In genomic region chr16:10529895-10530669, GRCh38 we compare ENCODE assay signal across 21 cellular contexts. TPM values are rescaled to one million over a fixed set of nuclear protein-coding genes. Genes with fewer than 3 reads are reported as not detected.
"Had no signal": no experiment of that assay in that cellular context is flagged by ENCODE, and none has a peak within 500 bp of the region (broad histone marks: within the 10 kb centered on the region; RNA-seq: fewer than 3 reads in every experiment).

No MANE protein-coding gene starts in this region.

- H3K4me1 ChIP-seq: gastroesophageal sphincter, pancreas, prostate gland had no signal

- DNase-seq: activated CD4-positive, alpha-beta memory T cell treated with anti-CD3 and anti-CD28 coated beads for 36 hours; activated CD4-positive, alpha-beta T cell treated with anti-CD3 and anti-CD28 coated beads, Interleukin-2, amount 10 ng/mL, durations not matched to agents 24 days and 14 days; activated CD4-positive, CD25-positive, alpha-beta regulatory T cell treated with anti-CD3 and anti-CD28 coated beads, Interleukin-2, amount 50 U/mL, for 72 hours; activated gamma-delta T cell treated with Interleukin-2 at 50 U/mL for 16 hours; activated T-cell treated with anti-CD3 and anti-CD28 coated beads, Interleukin-2, amount 50 U/mL, for 4 hours; anterior cingulate cortex; effector memory CD8-positive, alpha-beta T cell; erythroblast; mucosa of descending colon; pancreas; stimulated activated CD4-positive, alpha-beta T cell treated with anti-CD3 and anti-CD28 coated beads, Interleukin-12 subunit alpha, Interleukin-12 subunit beta, amount 100 ng/mL, for 4 hours; stimulated activated CD4-positive, alpha-beta T cell treated with anti-CD3 and anti-CD28 coated beads, Interleukin-4, amount 100 ng/mL, for 1 hour; substantia nigra; T-helper 2 cell had no signal

- H3K27me3 ChIP-seq: gastroesophageal sphincter, pancreas had no signal

- H3K36me3 ChIP-seq: pancreas, prostate gland had no signal

- ATAC-seq: activated T-cell treated with anti-CD3 and anti-CD28 coated beads, Interleukin-2, amount 50 U/mL, for 4 hours; activated T-helper 17 cell treated with anti-CD3 and anti-CD28 coated beads, Interleukin-2, amount 50 U/mL, for 72 hours; effector memory CD8-positive, alpha-beta T cell; gastroesophageal sphincter; left lobe of liver; mucosa of descending colon; pancreas had no signal

- FAIRE-seq: pancreas had no signal

- H3K4me3 ChIP-seq: coronary artery, gastroesophageal sphincter, lung, mucosa of descending colon, pancreas, prostate gland, skin epidermis had no signal

- H3K9me3 ChIP-seq: gastroesophageal sphincter, mucosa of descending colon, pancreas, prostate gland had no signal

- H3K27ac ChIP-seq: coronary artery, gastroesophageal sphincter, pancreas, prostate gland, skin epidermis had no signal

RNA-seq across cellular contexts. Expression of gene EMP2, which starts 50.3 kb away (rescaled TPM):
- total RNA-seq: activated CD4-positive, alpha-beta memory T cell treated with anti-CD3 and anti-CD28 coated beads for 36 hours; activated CD4-positive, alpha-beta T cell treated with anti-CD3 and anti-CD28 coated beads, Interleukin-2, amount 10 ng/mL, durations not matched to agents 24 days and 14 days had no signal
